ENCODE assay signal across 32 cellular contexts in the genomic region with DNA sequence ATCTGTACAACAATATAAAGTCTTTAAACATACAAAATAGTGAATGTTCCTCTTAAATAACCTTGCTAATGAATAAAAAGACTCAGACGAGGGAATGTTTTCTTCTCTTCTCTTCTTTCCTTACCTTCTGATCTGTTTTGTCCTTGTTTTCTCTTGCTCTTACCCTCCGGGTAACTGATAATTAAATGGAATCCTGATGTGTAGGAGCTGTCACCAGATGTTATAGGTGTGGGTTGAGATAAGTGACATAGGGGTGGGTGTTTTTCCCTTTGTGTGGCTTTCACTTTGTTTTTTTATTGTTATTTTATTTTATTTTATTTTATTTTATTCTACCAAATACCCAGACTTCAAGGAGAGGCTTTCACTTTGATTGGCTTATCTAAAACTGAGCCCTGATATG.
"Had no signal": no experiment of that assay in that cellular context is flagged by ENCODE, and none has a peak within 500 bp of the region (broad histone marks: within the 10 kb centered on the region; RNA-seq: fewer than 3 reads in every experiment).

No MANE protein-coding gene starts in this region.

- FAIRE-seq: islet of Langerhans, kidney, pancreas, urothelium cell line had no signal

- H3K4me3 ChIP-seq: left lung, lower lobe of right lung, neural progenitor cell, pancreas, prostate gland, skin epidermis, suprapubic skin, thoracic aorta, tibial artery, upper lobe of right lung had no signal

- H3K4me2 ChIP-seq: neural progenitor cell had no signal

- ATAC-seq: left colon; left lung; lower lobe of right lung; natural killer cell; pancreas; right cardiac atrium; sciatic nerve; stimulated activated effector memory CD8-positive, alpha-beta T cell treated with anti-CD3 and anti-CD28 coated beads, Interleukin-12 subunit alpha, Interleukin-12 subunit beta, amount 100 ng/mL, for 72 hours; upper lobe of right lung had no signal

- H3K9me3 ChIP-seq: left lung, lower lobe of right lung, neutrophil, pancreas, prostate gland, suprapubic skin, thoracic aorta, tibial artery, upper lobe of right lung had no signal

- H3K36me3 ChIP-seq: lower lobe of right lung, pancreas, prostate gland, suprapubic skin, thoracic aorta, tibial artery, upper lobe of right lung had no signal

- H3K4me1 ChIP-seq: left lung, lower lobe of right lung, neural progenitor cell, pancreas, prostate gland, suprapubic skin, tibial artery, upper lobe of right lung had no signal

- DNase-seq: hypothalamus; immature natural killer cell; kidney; left colon; left lung; lower lobe of right lung; mammary epithelial cell; mesenchymal stem cell; natural killer cell; nephron progenitor cell; occipital lobe; pancreas; posterior cingulate gyrus; retina; right cardiac atrium; stimulated activated CD4-positive, alpha-beta T cell treated with anti-CD3 and anti-CD28 coated beads, Interleukin-12 subunit alpha, Interleukin-12 subunit beta, amount 100 ng/mL, for 4 hours; stimulated activated CD4-positive, alpha-beta T cell treated with anti-CD3 and anti-CD28 coated beads, Interleukin-15, amount 100 ng/mL, for 24 hours; stimulated activated CD4-positive, alpha-beta T cell treated with anti-CD3 and anti-CD28 coated beads, Interleukin-2, amount 100 ng/mL, for 24 hours; stimulated activated CD4-positive, alpha-beta T cell treated with anti-CD3 and anti-CD28 coated beads, Interleukin-4, amount 100 ng/mL, for 1 hour; stimulated activated naive CD4-positive, alpha-beta T cell; tibial artery; upper lobe of right lung had no signal

- H3K9ac ChIP-seq: neural progenitor cell had no signal

- H3K27ac ChIP-seq: left lung, lower lobe of right lung, neutrophil, pancreas, prostate gland, skin epidermis, suprapubic skin, thoracic aorta, tibial artery, upper lobe of right lung had no signal

- H2AFZ ChIP-seq: neural progenitor cell had no signal

- H3K27me3 ChIP-seq: left lung, neural progenitor cell, neutrophil, pancreas, suprapubic skin, tibial artery, upper lobe of right lung had no signal
